ENCODE assay signal across 17 cellular contexts in genomic region chr1:230935852-230936251, GRCh38. TPM values are rescaled to one million over a fixed set of nuclear protein-coding genes. Genes with fewer than 3 reads are reported as not detected.
A peak's percentile ranks its signal among the peaks of the same experiment; 100 is the strongest.
DNase-seq lines count a peak whose midpoint lies in the region; ATAC-seq and TF ChIP-seq lines count a peak whose summit lies in the region.
"Had no signal": no experiment of that assay in that cellular context is flagged by ENCODE, and none has a peak within 500 bp of the region (broad histone marks: within the 10 kb centered on the region; RNA-seq: fewer than 3 reads in every experiment).

No MANE protein-coding gene starts in this region.

- H3K9me3 ChIP-seq in Caco-2 (no peaks in the 10 kb centered on the region), neural progenitor cell (ENCODE audit: low read depth) (no peaks in the 10 kb centered on the region), upper lobe of right lung (no peaks in the 10 kb centered on the region)
- H3K9me3 ChIP-seq: Peyer's patch had no signal

- no peak overlapping the region for H3K9ac ChIP-seq in neural progenitor cell

- no peaks in the 10 kb centered on the region for H3K27me3 ChIP-seq in Caco-2 (replicated peaks; ENCODE audit: control insufficient read depth, insufficient read depth, low read length)
- H3K27me3 ChIP-seq in neural progenitor cell = no peaks in the 10 kb centered on the region
- no peaks in the 10 kb centered on the region for H3K27me3 ChIP-seq in upper lobe of right lung
- H3K27me3 ChIP-seq: Peyer's patch had no signal

- H3K27me3 Mint-ChIP-seq in activated CD4-positive, alpha-beta T cell treated with anti-CD3 and anti-CD28 coated beads, Interleukin-2, amount 10 ng/mL, durations not matched to agents 7 days and 5 days = no peaks in the 10 kb centered on the region
- no peaks in the 10 kb centered on the region for H3K27me3 Mint-ChIP-seq in activated CD4-positive, alpha-beta T cell treated with anti-CD3 and anti-CD28 coated beads, Interleukin-2, amount 10 ng/mL, durations not matched to agents 24 days and 14 days
- no peaks in the 10 kb centered on the region for H3K27me3 Mint-ChIP-seq in Caco-2 (ENCODE audit: insufficient read depth, unreplicated experiment)
- no peaks in the 10 kb centered on the region for H3K27me3 Mint-ChIP-seq in effector memory CD8-positive, alpha-beta T cell
- H3K27me3 Mint-ChIP-seq in natural killer cell treated with Interleukin-12 subunit alpha and Interleukin-12 subunit beta and Interleukin-15 and Interleukin-18, amount 100 ng/mL, for 72 hours = no peaks in the 10 kb centered on the region
- H3K27me3 Mint-ChIP-seq in neural progenitor cell (ENCODE audit: insufficient read depth, low read depth) = no peaks in the 10 kb centered on the region
- no peaks in the 10 kb centered on the region for H3K27me3 Mint-ChIP-seq in activated T-helper 1 cell treated with anti-CD3 and anti-CD28 coated beads, Interleukin-12 subunit alpha, Interleukin-12 subunit beta, Interleukin-2, Interleukin-4 antibody, amounts not matched to agents 30 ng/mL and 10 ng/mL and 1 ng/mL, durations not matched to agents 14 hours and 24 hours and 36 hours (ENCODE audit: insufficient read depth)

- DNase-seq in activated CD4-positive, alpha-beta T cell treated with anti-CD3 and anti-CD28 coated beads, Interleukin-2, amount 10 ng/mL, durations not matched to agents 7 days and 5 days = no peak
- DNase-seq in activated CD4-positive, alpha-beta T cell treated with anti-CD3 and anti-CD28 coated beads, Interleukin-2, amount 10 ng/mL, durations not matched to agents 24 days and 14 days = no peak
- no peak for DNase-seq in Caco-2
- no peak for DNase-seq in effector memory CD8-positive, alpha-beta T cell
- DNase-seq in natural killer cell treated with Interleukin-12 subunit alpha and Interleukin-12 subunit beta and Interleukin-15 and Interleukin-18, amount 100 ng/mL, for 72 hours (ENCODE audit: low spot score) = no peak
- no peak for DNase-seq in neural progenitor cell (ENCODE audit: low spot score)
- no peak for DNase-seq in activated T-helper 1 cell treated with anti-CD3 and anti-CD28 coated beads, Interleukin-12 subunit alpha, Interleukin-12 subunit beta, Interleukin-2, Interleukin-4 antibody, amounts not matched to agents 30 ng/mL and 10 ng/mL and 1 ng/mL, durations not matched to agents 14 hours and 24 hours and 36 hours (ENCODE audit: low spot score)
- DNase-seq in upper lobe of right lung = no peak
- DNase-seq: 8988T, DMS53, NCI-H1105, NCI-H2081, NCI-H2171 treated with DMSO at 0.1 percent for 48 hours, NCI-H446 treated with DMSO at 0.1 percent for 48 hours, Peyer's patch had no signal

- no peaks in the 10 kb centered on the region for H4K20me1 ChIP-seq in neural progenitor cell (ENCODE audit: low read depth)

- POLR2A ChIA-PET in activated CD4-positive, alpha-beta T cell treated with anti-CD3 and anti-CD28 coated beads, Interleukin-2, amount 10 ng/mL, durations not matched to agents 7 days and 5 days (lab: Charles Lee) = no interaction called here
- POLR2A ChIA-PET in Caco-2 (lab: Charles Lee) = interaction anchor here (0.5 kb wide), 1 partner anchor 11 kb away, joined by 3 read pairs; no protein-coding TSS in a partner anchor

- no peak overlapping the region for H2AFZ ChIP-seq in neural progenitor cell (replicated peaks)

- no peak overlapping the region for H3K4me3 Mint-ChIP-seq in activated CD4-positive, alpha-beta T cell treated with anti-CD3 and anti-CD28 coated beads, Interleukin-2, amount 10 ng/mL, durations not matched to agents 7 days and 5 days
- H3K4me3 Mint-ChIP-seq in activated CD4-positive, alpha-beta T cell treated with anti-CD3 and anti-CD28 coated beads, Interleukin-2, amount 10 ng/mL, durations not matched to agents 24 days and 14 days = no peak overlapping the region
- H3K4me3 Mint-ChIP-seq in Caco-2 (ENCODE audit: unreplicated experiment) (no peak overlapping the region), neural progenitor cell (no peak overlapping the region)
- H3K4me3 Mint-ChIP-seq in effector memory CD8-positive, alpha-beta T cell = no peak overlapping the region
- H3K4me3 Mint-ChIP-seq in natural killer cell treated with Interleukin-12 subunit alpha and Interleukin-12 subunit beta and Interleukin-15 and Interleukin-18, amount 100 ng/mL, for 72 hours = no peak overlapping the region
- H3K4me3 Mint-ChIP-seq in activated T-helper 1 cell treated with anti-CD3 and anti-CD28 coated beads, Interleukin-12 subunit alpha, Interleukin-12 subunit beta, Interleukin-2, Interleukin-4 antibody, amounts not matched to agents 30 ng/mL and 10 ng/mL and 1 ng/mL, durations not matched to agents 14 hours and 24 hours and 36 hours = no peak overlapping the region
- H3K4me3 Mint-ChIP-seq: CD14-positive monocyte had no signal

- peaks cover 36% of the 10 kb centered on the region for H3K36me3 Mint-ChIP-seq in activated CD4-positive, alpha-beta T cell treated with anti-CD3 and anti-CD28 coated beads, Interleukin-2, amount 10 ng/mL, durations not matched to agents 7 days and 5 days (ENCODE audit: low read depth)
- peaks cover 34% of the 10 kb centered on the region for H3K36me3 Mint-ChIP-seq in activated CD4-positive, alpha-beta T cell treated with anti-CD3 and anti-CD28 coated beads, Interleukin-2, amount 10 ng/mL, durations not matched to agents 24 days and 14 days (ENCODE audit: low read depth)
- peaks cover 63% of the 10 kb centered on the region for H3K36me3 Mint-ChIP-seq in Caco-2 (ENCODE audit: insufficient read depth, unreplicated experiment)
- peaks cover 32% of the 10 kb centered on the region for H3K36me3 Mint-ChIP-seq in effector memory CD8-positive, alpha-beta T cell (ENCODE audit: insufficient read depth)
- no peaks in the 10 kb centered on the region for H3K36me3 Mint-ChIP-seq in natural killer cell treated with Interleukin-12 subunit alpha and Interleukin-12 subunit beta and Interleukin-15 and Interleukin-18, amount 100 ng/mL, for 72 hours
- H3K36me3 Mint-ChIP-seq in neural progenitor cell = peaks cover 8% of the 10 kb centered on the region
- H3K36me3 Mint-ChIP-seq in activated T-helper 1 cell treated with anti-CD3 and anti-CD28 coated beads, Interleukin-12 subunit alpha, Interleukin-12 subunit beta, Interleukin-2, Interleukin-4 antibody, amounts not matched to agents 30 ng/mL and 10 ng/mL and 1 ng/mL, durations not matched to agents 14 hours and 24 hours and 36 hours (ENCODE audit: low read depth) = peaks cover 29% of the 10 kb centered on the region

- H3K4me2 ChIP-seq in neural progenitor cell = no peak overlapping the region

- intact Hi-C loops in activated CD4-positive, alpha-beta T cell treated with anti-CD3 and anti-CD28 coated beads, Interleukin-2, amount 10 ng/mL, durations not matched to agents 24 days and 14 days (cut with micrococcal nuclease) = no loop called here
- intact Hi-C loops in Caco-2 (cut with micrococcal nuclease; ENCODE audit: unreplicated experiment) = no loop called here
- intact Hi-C loops in activated T-helper 1 cell treated with anti-CD3 and anti-CD28 coated beads, Interleukin-12 subunit alpha, Interleukin-12 subunit beta, Interleukin-2, Interleukin-4 antibody, amounts not matched to agents 30 ng/mL and 10 ng/mL and 1 ng/mL, durations not matched to agents 14 hours and 24 hours and 36 hours (cut with micrococcal nuclease) = no loop called here
- intact Hi-C loops in upper lobe of right lung (cut with DNase I) = no loop called here

- peaks cover 31% of the 10 kb centered on the region for H3K4me1 Mint-ChIP-seq in activated CD4-positive, alpha-beta T cell treated with anti-CD3 and anti-CD28 coated beads, Interleukin-2, amount 10 ng/mL, durations not matched to agents 7 days and 5 days
- H3K4me1 Mint-ChIP-seq in activated CD4-positive, alpha-beta T cell treated with anti-CD3 and anti-CD28 coated beads, Interleukin-2, amount 10 ng/mL, durations not matched to agents 24 days and 14 days = peaks cover 6% of the 10 kb centered on the region
- H3K4me1 Mint-ChIP-seq in Caco-2 (ENCODE audit: low read depth, unreplicated experiment) = peaks cover 33% of the 10 kb centered on the region
- peaks cover 1 to 18% of the 10 kb centered on the region in 2 donors for H3K4me1 Mint-ChIP-seq in effector memory CD8-positive, alpha-beta T cell (ENCODE audit: low read depth in 2 of 2)
- peaks cover 11 to 16% of the 10 kb centered on the region in 2 donors for H3K4me1 Mint-ChIP-seq in natural killer cell treated with Interleukin-12 subunit alpha and Interleukin-12 subunit beta and Interleukin-15 and Interleukin-18, amount 100 ng/mL, for 72 hours (ENCODE audit: low read depth in 2 of 2)
- H3K4me1 Mint-ChIP-seq in neural progenitor cell = no peaks in the 10 kb centered on the region
- peaks cover 5% of the 10 kb centered on the region for H3K4me1 Mint-ChIP-seq in activated T-helper 1 cell treated with anti-CD3 and anti-CD28 coated beads, Interleukin-12 subunit alpha, Interleukin-12 subunit beta, Interleukin-2, Interleukin-4 antibody, amounts not matched to agents 30 ng/mL and 10 ng/mL and 1 ng/mL, durations not matched to agents 14 hours and 24 hours and 36 hours (ENCODE audit: low read depth)
- H3K4me1 Mint-ChIP-seq: CD14-positive monocyte had no signal

- no peak for TF ChIP-seq CTCF in Caco-2 (IDR thresholded peaks at IDR 0.05; ENCODE audit: insufficient read depth in 1 of 2, low read depth in 1 of 2, low read length in 1 of 2, severe bottlenecking in 1 of 2, unreplicated experiment in 1 of 2)
- no peak for TF ChIP-seq CTCF in neural progenitor cell (IDR thresholded peaks at IDR 0.05)
- no peak for TF ChIP-seq CTCF in upper lobe of right lung (IDR thresholded peaks at IDR 0.05)

- H3K27ac Mint-ChIP-seq in activated CD4-positive, alpha-beta T cell treated with anti-CD3 and anti-CD28 coated beads, Interleukin-2, amount 10 ng/mL, durations not matched to agents 7 days and 5 days = peak overlapping the region; percentile 48
- no peak overlapping the region for H3K27ac Mint-ChIP-seq in activated CD4-positive, alpha-beta T cell treated with anti-CD3 and anti-CD28 coated beads, Interleukin-2, amount 10 ng/mL, durations not matched to agents 24 days and 14 days
- peak overlapping the region; percentile 23 for H3K27ac Mint-ChIP-seq in Caco-2 (ENCODE audit: unreplicated experiment)
- peak overlapping the region; percentile 9 to 61 for H3K27ac Mint-ChIP-seq in effector memory CD8-positive, alpha-beta T cell
- peak overlapping the region; percentile 4 to 23 for H3K27ac Mint-ChIP-seq in natural killer cell treated with Interleukin-12 subunit alpha and Interleukin-12 subunit beta and Interleukin-15 and Interleukin-18, amount 100 ng/mL, for 72 hours
- H3K27ac Mint-ChIP-seq in neural progenitor cell = no peak overlapping the region
- H3K27ac Mint-ChIP-seq in activated T-helper 1 cell treated with anti-CD3 and anti-CD28 coated beads, Interleukin-12 subunit alpha, Interleukin-12 subunit beta, Interleukin-2, Interleukin-4 antibody, amounts not matched to agents 30 ng/mL and 10 ng/mL and 1 ng/mL, durations not matched to agents 14 hours and 24 hours and 36 hours = no peak overlapping the region

- CTCF ChIA-PET in activated CD4-positive, alpha-beta T cell treated with anti-CD3 and anti-CD28 coated beads, Interleukin-2, amount 10 ng/mL, durations not matched to agents 7 days and 5 days (lab: Charles Lee) = no interaction called here
- CTCF ChIA-PET in Caco-2 (lab: Charles Lee) = no interaction called here

- peaks cover 42% of the 10 kb centered on the region for H3K4me1 ChIP-seq in Caco-2
- H3K4me1 ChIP-seq in neural progenitor cell = no peaks in the 10 kb centered on the region
- H3K4me1 ChIP-seq in upper lobe of right lung = peaks cover 10% of the 10 kb centered on the region
- H3K4me1 ChIP-seq: Peyer's patch had no signal

- H3F3A ChIP-seq in neural progenitor cell (ENCODE audit: low read depth) = no peaks in the 10 kb centered on the region

- BruUV-seq in Caco-2 (replicated peaks; lab: Mats Ljungman, UMichigan) = no TSS peak

- H3K4me3 ChIP-seq in Caco-2 (ENCODE audit: low read depth, low read length) (no peak overlapping the region), neural progenitor cell (no peak overlapping the region), upper lobe of right lung (no peak overlapping the region)
- H3K4me3 ChIP-seq: K562, Peyer's patch had no signal

- H3K36me3 ChIP-seq in Caco-2 (ENCODE audit: control insufficient read depth, insufficient read depth, low read length) (no peaks in the 10 kb centered on the region; the same call in 1 of the 2 replicates), neural progenitor cell (no peaks in the 10 kb centered on the region), upper lobe of right lung (peaks cover 16% of the 10 kb centered on the region)

- H3K27ac ChIP-seq in neural progenitor cell = no peak overlapping the region
- H3K27ac ChIP-seq in upper lobe of right lung = no peak overlapping the region
- H3K27ac ChIP-seq: Peyer's patch had no signal

- ATAC-seq in effector memory CD8-positive, alpha-beta T cell (replicated peaks) = no peak
- no peak for ATAC-seq in natural killer cell treated with Interleukin-12 subunit alpha and Interleukin-12 subunit beta and Interleukin-15 and Interleukin-18, amount 100 ng/mL, for 72 hours
- ATAC-seq in upper lobe of right lung = no peak
- ATAC-seq: K562 had no signal

- no peaks in the 10 kb centered on the region for H3K9me3 Mint-ChIP-seq in activated CD4-positive, alpha-beta T cell treated with anti-CD3 and anti-CD28 coated beads, Interleukin-2, amount 10 ng/mL, durations not matched to agents 7 days and 5 days
- no peaks in the 10 kb centered on the region for H3K9me3 Mint-ChIP-seq in activated CD4-positive, alpha-beta T cell treated with anti-CD3 and anti-CD28 coated beads, Interleukin-2, amount 10 ng/mL, durations not matched to agents 24 days and 14 days
- H3K9me3 Mint-ChIP-seq in Caco-2 (ENCODE audit: unreplicated experiment) = no peaks in the 10 kb centered on the region
- H3K9me3 Mint-ChIP-seq in effector memory CD8-positive, alpha-beta T cell = no peaks in the 10 kb centered on the region
- H3K9me3 Mint-ChIP-seq in natural killer cell treated with Interleukin-12 subunit alpha and Interleukin-12 subunit beta and Interleukin-15 and Interleukin-18, amount 100 ng/mL, for 72 hours = no peaks in the 10 kb centered on the region
- H3K9me3 Mint-ChIP-seq in neural progenitor cell = no peaks in the 10 kb centered on the region
- no peaks in the 10 kb centered on the region for H3K9me3 Mint-ChIP-seq in activated T-helper 1 cell treated with anti-CD3 and anti-CD28 coated beads, Interleukin-12 subunit alpha, Interleukin-12 subunit beta, Interleukin-2, Interleukin-4 antibody, amounts not matched to agents 30 ng/mL and 10 ng/mL and 1 ng/mL, durations not matched to agents 14 hours and 24 hours and 36 hours
- H3K9me3 Mint-ChIP-seq: CD14-positive monocyte had no signal

- no peaks in the 10 kb centered on the region for H3K79me2 ChIP-seq in neural progenitor cell (ENCODE audit: low read depth)

RNA-seq across cellular contexts. Expression of gene TTC13, which starts 42.8 kb away (rescaled TPM):
- total RNA-seq in activated CD4-positive, alpha-beta T cell treated with anti-CD3 and anti-CD28 coated beads, Interleukin-2, amount 10 ng/mL, durations not matched to agents 7 days and 5 days = 10 to 100 TPM; 35.4 to 39.2 TPM
- 22.7 and 23.8 TPM in 2 replicates for total RNA-seq in activated CD4-positive, alpha-beta T cell treated with anti-CD3 and anti-CD28 coated beads, Interleukin-2, amount 10 ng/mL, durations not matched to agents 24 days and 14 days
- total RNA-seq in Caco-2 (2022) = 55.8 and 57.6 TPM in 2 replicates
- 10 to 100 TPM; 29.9 to 41.6 TPM for total RNA-seq in natural killer cell treated with Interleukin-12 subunit alpha and Interleukin-12 subunit beta and Interleukin-15 and Interleukin-18, amount 100 ng/mL, for 72 hours
- 20.8 and 23.0 TPM in 2 replicates for total RNA-seq in neural progenitor cell (ENCODE audit: low replicate concordance)
- total RNA-seq in activated T-helper 1 cell treated with anti-CD3 and anti-CD28 coated beads, Interleukin-12 subunit alpha, Interleukin-12 subunit beta, Interleukin-2, Interleukin-4 antibody, amounts not matched to agents 30 ng/mL and 10 ng/mL and 1 ng/mL, durations not matched to agents 14 hours and 24 hours and 36 hours = 20.7 and 21.8 TPM in 2 replicates
- 18.6 TPM for total RNA-seq in upper lobe of right lung

RNA-seq across cellular contexts. Expression of gene ARV1, which starts 43.0 kb away (rescaled TPM):
- total RNA-seq in activated CD4-positive, alpha-beta T cell treated with anti-CD3 and anti-CD28 coated beads, Interleukin-2, amount 10 ng/mL, durations not matched to agents 7 days and 5 days = 10 to 100 TPM; 13.5 to 17.7 TPM
- total RNA-seq in activated CD4-positive, alpha-beta T cell treated with anti-CD3 and anti-CD28 coated beads, Interleukin-2, amount 10 ng/mL, durations not matched to agents 24 days and 14 days = 15.0 and 15.2 TPM in 2 replicates
- total RNA-seq in Caco-2 (2022) (8.6 and 9.8 TPM in 2 replicates), neural progenitor cell (ENCODE audit: low replicate concordance) (18.4 and 23.3 TPM in 2 replicates), upper lobe of right lung (19.9 TPM)
- total RNA-seq in natural killer cell treated with Interleukin-12 subunit alpha and Interleukin-12 subunit beta and Interleukin-15 and Interleukin-18, amount 100 ng/mL, for 72 hours = 10 to 100 TPM; 12.2 to 15.6 TPM
- total RNA-seq in activated T-helper 1 cell treated with anti-CD3 and anti-CD28 coated beads, Interleukin-12 subunit alpha, Interleukin-12 subunit beta, Interleukin-2, Interleukin-4 antibody, amounts not matched to agents 30 ng/mL and 10 ng/mL and 1 ng/mL, durations not matched to agents 14 hours and 24 hours and 36 hours = 14.3 and 14.6 TPM in 2 replicates

Comparison
In these comparisons a context has a peak if more than half of its experiments do, and no peak if none do; other contexts are left out.
1. H3K27ac Mint-ChIP-seq: peak in activated CD4-positive, alpha-beta T cell treated with anti-CD3 and anti-CD28 coated beads, Interleukin-2, amount 10 ng/mL, durations not matched to agents 7 days and 5 days (single experiment), Caco-2 (single experiment), effector memory CD8-positive, alpha-beta T cell (2 of 2) and natural killer cell treated with Interleukin-12 subunit alpha and Interleukin-12 subunit beta and Interleukin-15 and Interleukin-18, amount 100 ng/mL, for 72 hours (2 of 2); none in activated CD4-positive, alpha-beta T cell treated with anti-CD3 and anti-CD28 coated beads, Interleukin-2, amount 10 ng/mL, durations not matched to agents 24 days and 14 days (single experiment), neural progenitor cell (single experiment) and activated T-helper 1 cell treated with anti-CD3 and anti-CD28 coated beads, Interleukin-12 subunit alpha, Interleukin-12 subunit beta, Interleukin-2, Interleukin-4 antibody, amounts not matched to agents 30 ng/mL and 10 ng/mL and 1 ng/mL, durations not matched to agents 14 hours and 24 hours and 36 hours (single experiment).